Comparison of ENCODE assay signal across 1 cellular context in genomic region chr10:119252051-119252465, GRCh38.
TF ChIP-seq lines count a peak whose summit lies in the region.

No MANE protein-coding gene starts in this region.

TF ChIP-seq in H1, 55 proteins besides CTCF, POLR2A, EP300 and RAD21:
- TF ChIP-seq CBX5 (IDR thresholded peaks at IDR 0.05; ENCODE audit: low read depth, low read length) (no peak), NANOG (IDR thresholded peaks at IDR 0.05; ENCODE audit: insufficient read depth, low read depth, low read length, poor library complexity, severe bottlenecking) (no peak), RNF2 (IDR thresholded peaks at IDR 0.05; ENCODE audit: borderline replicate concordance, low read depth, low read length, missing control alignments, poor library complexity, severe bottlenecking) (no peak), FOSL1 (IDR thresholded peaks at IDR 0.05; ENCODE audit: insufficient read depth, low read depth, low read length) (no peak), TCF12 (IDR thresholded peaks at IDR 0.05; ENCODE audit: low read depth, low read length) (no peak), KDM4A (IDR thresholded peaks at IDR 0.05; ENCODE audit: low read depth, low read length, severe bottlenecking) (no peak), BCL11A (IDR thresholded peaks at IDR 0.05; ENCODE audit: low read depth in 2 of 2, low read length in 2 of 2) (no peak), EGR1 (IDR thresholded peaks at IDR 0.05; ENCODE audit: borderline replicate concordance, low read depth, low read length) (no peak), CBX8 (IDR thresholded peaks at IDR 0.05; ENCODE audit: borderline replicate concordance, low read depth, low read length) (no peak), RBBP5 (IDR thresholded peaks at IDR 0.05; ENCODE audit: borderline replicate concordance, low read depth, low read length) (no peak), GABPA (IDR thresholded peaks at IDR 0.05; ENCODE audit: borderline replicate concordance, insufficient read depth, low read length) (no peak), KDM5A (IDR thresholded peaks at IDR 0.05; ENCODE audit: low read length) (no peak), SRF (IDR thresholded peaks at IDR 0.05; ENCODE audit: low read depth, low read length) (no peak), ATF3 (IDR thresholded peaks at IDR 0.05; ENCODE audit: insufficient read depth, low read depth, low read length) (no peak), PHF8 (conservative IDR thresholded peaks at IDR 0.05; ENCODE audit: low read depth, low read length) (no peak), HDAC6 (IDR thresholded peaks at IDR 0.05; ENCODE audit: low read depth, low read length) (no peak)
- TF ChIP-seq, protein P1, sequence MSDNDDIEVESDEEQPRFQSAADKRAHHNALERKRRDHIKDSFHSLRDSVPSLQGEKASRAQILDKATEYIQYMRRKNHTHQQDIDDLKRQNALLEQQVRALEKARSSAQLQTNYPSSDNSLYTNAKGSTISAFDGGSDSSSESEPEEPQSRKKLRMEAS (IDR thresholded peaks at IDR 0.05) = no peak
TF ChIP-seq in H1: peak in this region for 0.
